21 cellular contexts compared by ENCODE assay signal in the genomic region with DNA sequence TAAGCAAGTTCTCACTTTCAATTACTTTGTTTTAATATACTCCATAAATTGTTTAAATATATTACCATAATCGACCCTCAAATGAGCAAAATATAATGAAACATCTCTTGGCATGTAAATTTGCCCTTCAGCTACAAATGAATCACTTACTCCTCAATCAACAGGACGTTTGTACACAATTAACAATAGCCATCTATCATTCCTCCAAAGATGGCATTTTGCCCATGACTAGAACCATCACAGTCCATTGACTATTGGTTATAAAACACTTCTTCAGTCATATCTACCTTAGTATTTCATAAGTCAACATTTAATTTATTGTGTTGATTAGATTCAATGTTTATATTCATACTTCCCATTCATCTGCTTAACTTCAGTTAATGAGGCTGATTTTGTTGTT.
"Had no signal": no experiment of that assay in that cellular context is flagged by ENCODE, and none has a peak within 500 bp of the region (broad histone marks: within the 10 kb centered on the region; RNA-seq: fewer than 3 reads in every experiment).

No MANE protein-coding gene starts in this region.

- ATAC-seq: activated CD4-positive, alpha-beta T cell treated with anti-CD3 and anti-CD28 coated beads for 36 hours; activated CD8-positive, alpha-beta T cell treated with anti-CD3 and anti-CD28 coated beads for 36 hours; Panc1; Right ventricle myocardium inferior had no signal

- DNase-seq: activated CD4-positive, alpha-beta T cell treated with anti-CD3 and anti-CD28 coated beads for 36 hours; activated CD4-positive, alpha-beta T cell treated with anti-CD3 and anti-CD28 coated beads, Interleukin-2, amount 50 U/mL, for 1 hour; activated CD8-positive, alpha-beta memory T cell treated with anti-CD3 and anti-CD28 coated beads, Interleukin-2, amount 50 U/mL, for 4 hours; activated CD8-positive, alpha-beta T cell treated with anti-CD3 and anti-CD28 coated beads for 36 hours; activated naive CD4-positive, alpha-beta T cell treated with anti-CD3 and anti-CD28 coated beads, Interleukin-2, amount 50 U/mL, for 16 hours; activated naive CD8-positive, alpha-beta T cell treated with anti-CD3 and anti-CD28 coated beads, Interleukin-2, amount 10 ng/mL, durations not matched to agents 7 days and 5 days; aorta; Kasumi-1; KBM-7; NCI-H1092; NCI-H1930; NCI-H2171; NCI-H2227 treated with DMSO at 0.1 percent for 48 hours; NCI-H510A; NCI-H526 treated with DMSO at 0.1 percent for 48 hours; RPMI8226; SK-N-SH; T-helper 1 cell; WERI-Rb-1 had no signal
